ENCODE assay signal across 1 cellular context in genomic region chr3:94082412-94082937, GRCh38.
A peak's percentile ranks its signal among the peaks of the same experiment; 100 is the strongest.
TF ChIP-seq lines count a peak whose summit lies in the region.

No MANE protein-coding gene starts in this region.

TF ChIP-seq in HEK293, 187 proteins besides CTCF, POLR2A, EP300 and RAD21 (continued from another document and continues in another):
- TF ChIP-seq ZNF398 (tag by site-specific recombination; IDR thresholded peaks at IDR 0.05), result no peak
- TF ChIP-seq SP2 (tag by site-specific recombination; IDR thresholded peaks at IDR 0.05), result no peak
- no peak for TF ChIP-seq MZF1 (tag by site-specific recombination; IDR thresholded peaks at IDR 0.05; ENCODE audit: borderline replicate concordance)
- peak; percentile 69 for TF ChIP-seq WT1 (tag by site-specific recombination; IDR thresholded peaks at IDR 0.05)
- TF ChIP-seq ZNF433 (tag by site-specific recombination; IDR thresholded peaks at IDR 0.05; ENCODE audit: low read depth), result no peak
- 0 out of 2 replicates have a peak, but pooled peaks have one; percentile 16 for TF ChIP-seq PATZ1 (tag by site-specific recombination; IDR thresholded peaks at IDR 0.05)
- no peak; the same call in 1 of the 2 replicates for TF ChIP-seq ZNF639 (tag by site-specific recombination; IDR thresholded peaks at IDR 0.05)
- TF ChIP-seq ZNF843 (tag by site-specific recombination; IDR thresholded peaks at IDR 0.05), result peak; percentile 87
- peak; percentile 44; the same call in 1 of the 2 replicates for TF ChIP-seq ZBTB44 (tag by site-specific recombination; IDR thresholded peaks at IDR 0.05)
- TF ChIP-seq INSM2 (tag by site-specific recombination; IDR thresholded peaks at IDR 0.05), result peak; percentile 77
- no peak for TF ChIP-seq ZNF114 (tag by site-specific recombination; IDR thresholded peaks at IDR 0.05)
- TF ChIP-seq ZNF600 (tag by site-specific recombination; IDR thresholded peaks at IDR 0.05), result no peak
- no peak for TF ChIP-seq KLF16 (tag by site-specific recombination; IDR thresholded peaks at IDR 0.05)
- TF ChIP-seq ELK4 (IDR thresholded peaks at IDR 0.05; ENCODE audit: borderline replicate concordance, low read depth, low read length), result no peak
- TF ChIP-seq ZNF670 (tag by site-specific recombination; IDR thresholded peaks at IDR 0.05; ENCODE audit: low read depth), result no peak
- peak; percentile 50; the same call in 1 of the 2 replicates for TF ChIP-seq KLF8 (tag by site-specific recombination; IDR thresholded peaks at IDR 0.05)
- TF ChIP-seq ZNF140 (tag by site-specific recombination; IDR thresholded peaks at IDR 0.05), result no peak
- TF ChIP-seq ZNF366 (tag by site-specific recombination; conservative IDR thresholded peaks at IDR 0.05), result peak; percentile 75
- no peak for TF ChIP-seq SETDB1 (IDR thresholded peaks at IDR 0.05; ENCODE audit: insufficient read length, low read length)
- TF ChIP-seq ZNF175 (tag by site-specific recombination; IDR thresholded peaks at IDR 0.05), result no peak
- TF ChIP-seq ZNF223 (tag by site-specific recombination; IDR thresholded peaks at IDR 0.05), result no peak
- no peak for TF ChIP-seq ZNF571 (tag by site-specific recombination; IDR thresholded peaks at IDR 0.05)
- TF ChIP-seq ZNF596 (tag by site-specific recombination; IDR thresholded peaks at IDR 0.05), result no peak
- peak; percentile 20; the same call in 1 of the 2 replicates for TF ChIP-seq GLI2 (tag by site-specific recombination; IDR thresholded peaks at IDR 0.05; ENCODE audit: borderline replicate concordance, low read depth)
- TF ChIP-seq PRDM1 (tag by site-specific recombination; IDR thresholded peaks at IDR 0.05), result peak; percentile 72
- TF ChIP-seq ZNF133 (tag by site-specific recombination; IDR thresholded peaks at IDR 0.05), result no peak
- no peak for TF ChIP-seq ZNF544 (tag by site-specific recombination; IDR thresholded peaks at IDR 0.05)
- TF ChIP-seq ZNF629 (tag by site-specific recombination; IDR thresholded peaks at IDR 0.05), result peak; percentile 63; the same call in 1 of the 2 replicates
- no peak for TF ChIP-seq ZNF354C (tag by site-specific recombination; IDR thresholded peaks at IDR 0.05; ENCODE audit: borderline replicate concordance, low read depth)
- TF ChIP-seq ZNF777 (tag by site-specific recombination; IDR thresholded peaks at IDR 0.05; ENCODE audit: borderline replicate concordance), result no peak
- TF ChIP-seq ZNF555 (tag by site-specific recombination; conservative IDR thresholded peaks at IDR 0.05), result no peak
- peak; percentile 63 for TF ChIP-seq GLIS1 (tag by site-specific recombination; IDR thresholded peaks at IDR 0.05)
- TF ChIP-seq ZNF121 (tag by site-specific recombination; IDR thresholded peaks at IDR 0.05), result no peak
- TF ChIP-seq ZNF449 (tag by site-specific recombination; IDR thresholded peaks at IDR 0.05), result no peak
- TF ChIP-seq ZNF37A (tag by site-specific recombination; IDR thresholded peaks at IDR 0.05), result no peak
- TF ChIP-seq ZFP41 (tag by site-specific recombination; IDR thresholded peaks at IDR 0.05; ENCODE audit: borderline replicate concordance), result no peak
- peak; percentile 98 for TF ChIP-seq PRDM4 (tag by site-specific recombination; IDR thresholded peaks at IDR 0.05)
- TF ChIP-seq ZIC2 (tag by site-specific recombination; IDR thresholded peaks at IDR 0.05), result no peak
- TF ChIP-seq ZNF302 (tag by site-specific recombination; IDR thresholded peaks at IDR 0.05; ENCODE audit: low read depth), result no peak
- TF ChIP-seq ZNF311 (tag by site-specific recombination; IDR thresholded peaks at IDR 0.05; ENCODE audit: borderline replicate concordance), result no peak
- no peak for TF ChIP-seq ZNF248 (tag by site-specific recombination; IDR thresholded peaks at IDR 0.05)
- TF ChIP-seq ZBTB49 (tag by site-specific recombination; IDR thresholded peaks at IDR 0.05; ENCODE audit: low read depth), result no peak
- 0 out of 2 replicates have a peak, but pooled peaks have one; percentile 30 for TF ChIP-seq HIC1 (tag by site-specific recombination; IDR thresholded peaks at IDR 0.05)
